Comparison of ENCODE assay signal across 31 cellular contexts in genomic region chr7:90755041-90755440, GRCh38.
"Had no signal": no experiment of that assay in that cellular context is flagged by ENCODE, and none has a peak within 500 bp of the region (broad histone marks: within the 10 kb centered on the region; RNA-seq: fewer than 3 reads in every experiment).

No MANE protein-coding gene starts in this region.

- H3K27me3 Mint-ChIP-seq: activated CD4-positive, alpha-beta memory T cell treated with anti-CD3 and anti-CD28 coated beads, Interleukin-2, amount 10 ng/mL, durations not matched to agents 7 days and 5 days; activated CD4-positive, alpha-beta T cell treated with anti-CD3 and anti-CD28 coated beads for 36 hours; activated CD4-positive, alpha-beta T cell treated with anti-CD3 and anti-CD28 coated beads, Interleukin-2, amount 10 ng/mL, durations not matched to agents 24 days and 14 days; activated naive CD4-positive, alpha-beta T cell treated with anti-CD3 and anti-CD28 coated beads, Interleukin-2, amount 10 ng/mL, durations not matched to agents 7 days and 5 days; activated naive CD8-positive, alpha-beta T cell treated with anti-CD3 and anti-CD28 coated beads, Interleukin-2, amount 10 ng/mL, durations not matched to agents 7 days and 5 days; activated T-cell treated with anti-CD3 and anti-CD28 coated beads, Interleukin-2, amount 50 U/mL, for 24 hours; central memory CD8-positive, alpha-beta T cell; dendritic cell treated with granulocyte-macrophage colony-stimulating factor and Interleukin-4, amounts not matched to agents 40 ng/mL and 50 ng/mL, for 4 days; effector memory CD8-positive, alpha-beta T cell; T-helper 17 cell had no signal

- H3K9me3 Mint-ChIP-seq: activated CD4-positive, alpha-beta memory T cell treated with anti-CD3 and anti-CD28 coated beads, Interleukin-2, amount 10 ng/mL, durations not matched to agents 7 days and 5 days; activated CD4-positive, alpha-beta T cell treated with anti-CD3 and anti-CD28 coated beads, Interleukin-2, amount 10 ng/mL, durations not matched to agents 24 days and 14 days; activated naive CD4-positive, alpha-beta T cell treated with anti-CD3 and anti-CD28 coated beads, Interleukin-2, amount 10 ng/mL, durations not matched to agents 7 days and 5 days; activated naive CD4-positive, alpha-beta T cell treated with anti-CD3 and anti-CD28 coated beads, Interleukin-2, amount 50 U/mL, for 72 hours; activated naive CD8-positive, alpha-beta T cell treated with anti-CD3 and anti-CD28 coated beads, Interleukin-2, amount 10 ng/mL, durations not matched to agents 7 days and 5 days; activated T-cell treated with anti-CD3 and anti-CD28 coated beads, Interleukin-2, amount 50 U/mL, for 24 hours; activated T-cell treated with anti-CD3 and anti-CD28 coated beads, Interleukin-2, amount 50 U/mL, for 72 hours; dendritic cell treated with granulocyte-macrophage colony-stimulating factor and Interleukin-4, amounts not matched to agents 40 ng/mL and 50 ng/mL, for 4 days; T-helper 2 cell treated with Interferon-gamma antibody and Interleukin-4, amounts not matched to agents 5 μg/mL and 100 μg/mL, for 36 hours had no signal

- H3K4me1 Mint-ChIP-seq: activated CD4-positive, alpha-beta memory T cell treated with anti-CD3 and anti-CD28 coated beads, Interleukin-2, amount 10 ng/mL, durations not matched to agents 7 days and 5 days; activated CD4-positive, alpha-beta T cell treated with anti-CD3 and anti-CD28 coated beads for 36 hours; activated CD4-positive, alpha-beta T cell treated with anti-CD3 and anti-CD28 coated beads, Interleukin-2, amount 10 ng/mL, durations not matched to agents 24 days and 14 days; activated naive CD4-positive, alpha-beta T cell treated with anti-CD3 and anti-CD28 coated beads, Interleukin-2, amount 10 ng/mL, durations not matched to agents 7 days and 5 days; activated naive CD8-positive, alpha-beta T cell treated with anti-CD3 and anti-CD28 coated beads, Interleukin-2, amount 10 ng/mL, durations not matched to agents 7 days and 5 days; central memory CD8-positive, alpha-beta T cell; T-helper 17 cell had no signal

- ATAC-seq: activated CD4-positive, alpha-beta T cell treated with anti-CD3 and anti-CD28 coated beads for 36 hours; activated naive CD4-positive, alpha-beta T cell treated with anti-CD3 and anti-CD28 coated beads, Interleukin-2, amount 50 U/mL, for 72 hours; activated T-cell treated with anti-CD3 and anti-CD28 coated beads, Interleukin-2, amount 50 U/mL, for 72 hours; effector memory CD8-positive, alpha-beta T cell; foreskin keratinocyte; T-helper 17 cell had no signal

- H3K4me3 Mint-ChIP-seq: activated CD4-positive, alpha-beta memory T cell treated with anti-CD3 and anti-CD28 coated beads, Interleukin-2, amount 10 ng/mL, durations not matched to agents 7 days and 5 days; activated CD4-positive, alpha-beta T cell treated with anti-CD3 and anti-CD28 coated beads for 36 hours; activated CD4-positive, alpha-beta T cell treated with anti-CD3 and anti-CD28 coated beads, Interleukin-2, amount 10 ng/mL, durations not matched to agents 24 days and 14 days; activated naive CD4-positive, alpha-beta T cell treated with anti-CD3 and anti-CD28 coated beads, Interleukin-2, amount 10 ng/mL, durations not matched to agents 7 days and 5 days; activated naive CD8-positive, alpha-beta T cell treated with anti-CD3 and anti-CD28 coated beads, Interleukin-2, amount 10 ng/mL, durations not matched to agents 7 days and 5 days; activated T-cell treated with anti-CD3 and anti-CD28 coated beads, Interleukin-2, amount 50 U/mL, for 24 hours; activated T-cell treated with anti-CD3 and anti-CD28 coated beads, Interleukin-2, amount 50 U/mL, for 72 hours; central memory CD8-positive, alpha-beta T cell; dendritic cell treated with granulocyte-macrophage colony-stimulating factor and Interleukin-4, amounts not matched to agents 40 ng/mL and 50 ng/mL, for 4 days; effector memory CD8-positive, alpha-beta T cell; T-helper 17 cell; T-helper 2 cell treated with Interferon-gamma antibody and Interleukin-4, amounts not matched to agents 5 μg/mL and 100 μg/mL, for 36 hours had no signal

- H3K27ac ChIP-seq: ascending aorta, brain microvascular endothelial cell, coronary artery, esophagus muscularis mucosa, foreskin keratinocyte, WERI-Rb-1 had no signal

- H3K4me1 ChIP-seq: ascending aorta, foreskin keratinocyte had no signal

- H3K4me3 ChIP-seq: ascending aorta, coronary artery, esophagus muscularis mucosa had no signal

- H3K9me3 ChIP-seq: ascending aorta, esophagus muscularis mucosa had no signal

- H3K27me3 ChIP-seq: ascending aorta, brain microvascular endothelial cell, esophagus muscularis mucosa, foreskin keratinocyte had no signal

- H3K27ac Mint-ChIP-seq: activated CD4-positive, alpha-beta memory T cell treated with anti-CD3 and anti-CD28 coated beads, Interleukin-2, amount 10 ng/mL, durations not matched to agents 7 days and 5 days; activated CD4-positive, alpha-beta T cell treated with anti-CD3 and anti-CD28 coated beads for 36 hours; activated CD4-positive, alpha-beta T cell treated with anti-CD3 and anti-CD28 coated beads, Interleukin-2, amount 10 ng/mL, durations not matched to agents 24 days and 14 days; activated naive CD4-positive, alpha-beta T cell treated with anti-CD3 and anti-CD28 coated beads, Interleukin-2, amount 10 ng/mL, durations not matched to agents 7 days and 5 days; activated naive CD8-positive, alpha-beta T cell treated with anti-CD3 and anti-CD28 coated beads, Interleukin-2, amount 10 ng/mL, durations not matched to agents 7 days and 5 days; activated T-cell treated with anti-CD3 and anti-CD28 coated beads, Interleukin-2, amount 50 U/mL, for 24 hours; activated T-cell treated with anti-CD3 and anti-CD28 coated beads, Interleukin-2, amount 50 U/mL, for 72 hours; dendritic cell treated with granulocyte-macrophage colony-stimulating factor and Interleukin-4, amounts not matched to agents 40 ng/mL and 50 ng/mL, for 4 days; effector memory CD8-positive, alpha-beta T cell; T-helper 17 cell; T-helper 2 cell treated with Interferon-gamma antibody and Interleukin-4, amounts not matched to agents 5 μg/mL and 100 μg/mL, for 36 hours had no signal

- H3K36me3 ChIP-seq: ascending aorta, brain microvascular endothelial cell, esophagus muscularis mucosa, WERI-Rb-1 had no signal

- DNase-seq: activated CD4-positive, alpha-beta memory T cell treated with anti-CD3 and anti-CD28 coated beads, Interleukin-2, amount 10 ng/mL, durations not matched to agents 7 days and 5 days; activated CD4-positive, alpha-beta T cell treated with anti-CD3 and anti-CD28 coated beads for 36 hours; activated CD4-positive, alpha-beta T cell treated with anti-CD3 and anti-CD28 coated beads, Interleukin-2, amount 10 ng/mL, durations not matched to agents 24 days and 14 days; activated CD4-positive, alpha-beta T cell treated with anti-CD3 and anti-CD28 coated beads, Interleukin-2, amount 50 U/mL, for 4 hours; activated CD4-positive, CD25-positive, alpha-beta regulatory T cell; activated CD4-positive, CD25-positive, alpha-beta regulatory T cell treated with anti-CD3 and anti-CD28 coated beads, Interleukin-2, amount 50 U/mL, for 72 hours; activated CD8-positive, alpha-beta memory T cell treated with anti-CD3 and anti-CD28 coated beads, Interleukin-2, amount 50 U/mL, for 48 hours; activated gamma-delta T cell; activated naive CD4-positive, alpha-beta T cell; activated naive CD4-positive, alpha-beta T cell treated with anti-CD3 and anti-CD28 coated beads, Interleukin-2, amount 10 ng/mL, durations not matched to agents 7 days and 5 days; activated naive CD8-positive, alpha-beta T cell treated with anti-CD3 and anti-CD28 coated beads, Interleukin-2, amount 10 ng/mL, durations not matched to agents 7 days and 5 days; activated T-cell treated with anti-CD3 and anti-CD28 coated beads for 4 hours; activated T-cell treated with anti-CD3 and anti-CD28 coated beads, Interleukin-2, amount 50 U/mL, for 24 hours; activated T-cell treated with anti-CD3 and anti-CD28 coated beads, Interleukin-2, amount 50 U/mL, for 72 hours; brain microvascular endothelial cell; effector CD4-positive, alpha-beta T cell; effector memory CD8-positive, alpha-beta T cell; erythroblast; foreskin keratinocyte; head of caudate nucleus; hippocampal formation; T-helper 17 cell; T1000; WERI-Rb-1 had no signal
